Comparison of ENCODE assay signal across 8 cellular contexts in the genomic region with DNA sequence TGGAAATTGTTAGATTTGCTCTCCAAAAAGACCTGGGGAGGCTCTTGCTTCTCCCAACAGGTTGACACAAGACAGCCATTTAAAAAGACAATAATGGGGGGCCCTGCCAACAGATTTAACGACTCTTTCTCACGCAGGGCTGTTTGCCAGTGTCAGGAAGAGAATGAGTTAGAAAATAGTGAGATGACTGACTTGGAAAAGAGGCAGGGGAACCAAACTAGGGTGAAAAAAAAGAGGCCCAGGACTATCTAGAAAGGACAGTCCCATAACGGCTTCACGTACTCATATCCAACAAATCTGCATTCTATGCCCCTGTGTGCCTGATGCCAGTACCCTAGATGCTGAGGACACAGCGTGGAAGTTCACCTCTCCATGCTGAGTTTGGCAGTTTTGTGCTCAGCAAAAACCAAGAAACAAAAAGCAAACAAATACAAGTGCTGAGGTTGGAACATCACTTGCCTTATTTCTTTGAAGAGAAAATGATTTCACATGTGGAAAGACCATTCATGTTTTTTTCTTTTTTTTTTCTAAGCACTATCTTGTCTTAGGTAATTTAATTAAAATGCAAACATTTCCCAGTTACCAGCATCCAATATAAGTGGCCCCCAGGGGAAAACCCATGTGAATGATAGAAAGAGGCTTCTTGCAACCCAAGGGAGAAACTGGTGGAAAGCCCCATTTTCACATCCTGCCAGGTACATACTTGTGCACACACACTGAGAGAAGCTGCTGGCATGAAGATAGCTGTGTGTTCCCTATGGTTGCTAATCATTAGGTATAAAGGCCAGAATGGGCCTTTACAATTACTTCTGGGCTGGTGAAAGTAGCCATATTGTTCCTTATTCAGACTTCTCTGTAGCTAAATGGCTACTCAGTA. TPM values are rescaled to one million over a fixed set of nuclear protein-coding genes. Genes with fewer than 3 reads are reported as not detected.
DNase-seq lines count a peak whose midpoint lies in the region; ATAC-seq and TF ChIP-seq lines count a peak whose summit lies in the region.

No MANE protein-coding gene starts in this region.

- peaks cover 94% of the 10 kb centered on the region for H3K4me1 Mint-ChIP-seq in activated naive CD8-positive, alpha-beta T cell treated with anti-CD3 and anti-CD28 coated beads, Interleukin-2, amount 50 U/mL, for 24 hours

- no peak overlapping the region for H3K4me3 ChIP-seq in DOHH2 (ENCODE audit: low read length)

- ATAC-seq in GM19455 (IDR thresholded peaks at IDR 0.05; ENCODE audit: unreplicated experiment) (peak; percentile 49), HG03354 (IDR thresholded peaks at IDR 0.05; ENCODE audit: poor library complexity, severe bottlenecking, unreplicated experiment) (peak; percentile 76), foreskin keratinocyte (no peak)
- peak; percentile 84 for ATAC-seq in activated naive CD8-positive, alpha-beta T cell treated with anti-CD3 and anti-CD28 coated beads, Interleukin-2, amount 50 U/mL, for 24 hours

- peaks cover 14% of the 10 kb centered on the region for H3K79me2 ChIP-seq in DOHH2 (ENCODE audit: control insufficient read depth, low read length)

- H3F3A ChIP-seq in DOHH2 (ENCODE audit: control insufficient read depth, insufficient read depth) = peaks cover 11% of the 10 kb centered on the region

- DNase-seq in activated naive CD8-positive, alpha-beta T cell treated with anti-CD3 and anti-CD28 coated beads, Interleukin-2, amount 50 U/mL, for 24 hours = no peak
- no peak for DNase-seq in hepatic stellate cell (ENCODE audit: low spot score)
- no peak for DNase-seq in DMS114 treated with DMSO at 0.1 percent for 48 hours (lab: John Stamatoyannopoulos, UW; ENCODE audit: unreplicated experiment)
- no peak for DNase-seq in NCI-H146 (lab: John Stamatoyannopoulos, UW)
- no peak for DNase-seq in foreskin keratinocyte

- no peaks in the 10 kb centered on the region for H3K9me3 ChIP-seq in DOHH2 (ENCODE audit: control insufficient read depth, insufficient read depth, low read length)

- no peaks in the 10 kb centered on the region for H3K27me3 Mint-ChIP-seq in activated naive CD8-positive, alpha-beta T cell treated with anti-CD3 and anti-CD28 coated beads, Interleukin-2, amount 50 U/mL, for 24 hours

- H3K4me1 ChIP-seq in DOHH2 (ENCODE audit: control insufficient read depth, low read length) (peaks cover 79% of the 10 kb centered on the region), foreskin keratinocyte (peaks cover 9% of the 10 kb centered on the region)

- H3K27ac ChIP-seq in DOHH2 (ENCODE audit: low read depth, low read length) = no peak overlapping the region
- H3K27ac ChIP-seq in foreskin keratinocyte = no peak overlapping the region

- H3K27ac Mint-ChIP-seq in activated naive CD8-positive, alpha-beta T cell treated with anti-CD3 and anti-CD28 coated beads, Interleukin-2, amount 50 U/mL, for 24 hours = peak overlapping the region; percentile 97

- peaks cover 7% of the 10 kb centered on the region for H3K36me3 ChIP-seq in DOHH2 (ENCODE audit: control insufficient read depth, low read length)

- peak overlapping the region; percentile 14 for H3K4me2 ChIP-seq in DOHH2 (ENCODE audit: low read length)

- H3K27me3 ChIP-seq in DOHH2 (ENCODE audit: control insufficient read depth, low read length) = no peaks in the 10 kb centered on the region
- H3K27me3 ChIP-seq in foreskin keratinocyte = no peaks in the 10 kb centered on the region

- H3K9me3 Mint-ChIP-seq in activated naive CD8-positive, alpha-beta T cell treated with anti-CD3 and anti-CD28 coated beads, Interleukin-2, amount 50 U/mL, for 24 hours = no peaks in the 10 kb centered on the region

- peak overlapping the region; percentile 58 for H3K4me3 Mint-ChIP-seq in activated naive CD8-positive, alpha-beta T cell treated with anti-CD3 and anti-CD28 coated beads, Interleukin-2, amount 50 U/mL, for 24 hours

- no peaks in the 10 kb centered on the region for H3K9me2 ChIP-seq in DOHH2 (replicated peaks; ENCODE audit: control insufficient read depth, low read length)

- H4K20me1 ChIP-seq in DOHH2 (ENCODE audit: control insufficient read depth, insufficient read depth, low read depth, low read length) = no peaks in the 10 kb centered on the region

- TF ChIP-seq CTCF in DOHH2 (IDR thresholded peaks at IDR 0.05; ENCODE audit: low read depth, low read length, poor library complexity, severe bottlenecking) = no peak
- no peak for TF ChIP-seq CTCF in foreskin keratinocyte (conservative IDR thresholded peaks at IDR 0.05)

- peaks cover 36% of the 10 kb centered on the region for H3K36me3 Mint-ChIP-seq in activated naive CD8-positive, alpha-beta T cell treated with anti-CD3 and anti-CD28 coated beads, Interleukin-2, amount 50 U/mL, for 24 hours (ENCODE audit: low read depth)

RNA-seq across cellular contexts. Expression of a gene that starts 10.6 kb away (rescaled TPM):
- total RNA-seq in foreskin keratinocyte = 5.2 and 5.8 TPM in 2 replicates
- polyA plus RNA-seq in foreskin keratinocyte = 3.5 and 4.2 TPM in 2 replicates
